1 cellular context compared by ENCODE assay signal in genomic region chr1:202165942-202166843, GRCh38.
TF ChIP-seq lines count a peak whose summit lies in the region.

No MANE protein-coding gene starts in this region.

TF ChIP-seq in GM12878, 131 proteins besides CTCF, POLR2A, EP300 and RAD21:
- no peak for TF ChIP-seq IRF5 (IDR thresholded peaks at IDR 0.05; ENCODE audit: borderline replicate concordance)
- TF ChIP-seq NFXL1 (IDR thresholded peaks at IDR 0.05; ENCODE audit: borderline replicate concordance): no peak
- no peak for TF ChIP-seq HCFC1 (IDR thresholded peaks at IDR 0.05; ENCODE audit: low read length)
- TF ChIP-seq EZH2 (IDR thresholded peaks at IDR 0.05; ENCODE audit: borderline replicate concordance, control insufficient read depth, low read depth, low read length): no peak
- TF ChIP-seq RBBP5 (conservative IDR thresholded peaks at IDR 0.05): no peak
- TF ChIP-seq MTA3 (IDR thresholded peaks at IDR 0.05; ENCODE audit: borderline replicate concordance, low read length): no peak
